In the genomic region with DNA sequence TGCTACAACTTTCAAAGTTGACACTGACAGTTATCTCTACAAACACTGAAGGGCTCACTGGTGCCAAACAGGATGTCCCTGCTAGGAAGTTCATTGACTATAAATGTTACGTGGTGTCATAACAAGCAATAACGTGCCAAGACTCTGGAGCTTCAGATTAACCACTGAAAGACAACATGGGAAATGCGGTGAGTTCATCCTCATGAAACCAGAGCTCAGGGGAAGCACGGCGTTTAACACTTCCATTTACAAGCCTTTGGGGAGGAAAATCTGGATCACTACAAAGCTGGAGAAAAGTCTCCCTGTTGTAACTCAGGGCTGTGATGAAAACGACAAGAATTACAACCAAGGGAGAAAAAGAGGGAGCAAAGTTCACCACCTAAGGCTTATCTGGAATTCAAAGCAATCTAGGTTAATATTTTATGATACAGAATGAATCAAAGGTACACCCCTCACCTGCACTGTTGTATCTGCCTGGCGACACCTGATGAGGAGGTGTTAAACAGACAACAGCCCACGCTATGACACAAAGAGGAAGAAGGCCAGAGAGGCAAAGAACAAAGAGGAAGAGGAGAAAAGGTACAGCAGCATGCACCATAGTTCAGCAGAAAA, we compare ENCODE assay signal across 8 cellular contexts. TPM values are rescaled to one million over a fixed set of nuclear protein-coding genes. Genes with fewer than 3 reads are reported as not detected.
A peak's percentile ranks its signal among the peaks of the same experiment; 100 is the strongest.
DNase-seq lines count a peak whose midpoint lies in the region; ATAC-seq and TF ChIP-seq lines count a peak whose summit lies in the region.

No MANE protein-coding gene starts in this region.

- 0 out of 2 replicates have a peak, but pooled peaks cover 8% of the 10 kb centered on the region for H4K20me1 ChIP-seq in OCI-LY7 (ENCODE audit: insufficient read depth, low read length)

- no peak overlapping the region for H3K4me3 ChIP-seq in OCI-LY7 (ENCODE audit: low read depth, low read length, poor library complexity, severe bottlenecking)

- H3K4me3 Mint-ChIP-seq in nephron progenitor cell: no peak overlapping the region

- H3K27ac Mint-ChIP-seq in nephron progenitor cell: no peak overlapping the region

- H3K9me3 Mint-ChIP-seq in nephron progenitor cell: no peaks in the 10 kb centered on the region

- in situ Hi-C loops in Caki2 (cut with HindIII; ENCODE audit: low pct_unique_long_range_greater_than_20kb, low sequenced_read_pairs): no loop called here

- H3K9me3 ChIP-seq in OCI-LY7 (ENCODE audit: low read length): no peaks in the 10 kb centered on the region

- CTCF ChIA-PET in OCI-LY7 (lab: Charles Lee; ENCODE audit: unreplicated experiment): interaction anchor here (0.5 to 2.5 kb wide), 3 partner anchors 19 to 724 kb away, joined by 3 to 9 read pairs (median 5); no protein-coding TSS in a partner anchor

- no peak overlapping the region for H2AFZ ChIP-seq in OCI-LY7 (ENCODE audit: low read length)

- intact Hi-C loops in OCI-LY7 (cut with micrococcal nuclease; ENCODE audit: unreplicated experiment): loop anchor here (5.0 kb wide), 2 partner anchors 659 to 1089 kb away; no protein-coding TSS in a partner anchor

- no peaks in the 10 kb centered on the region for H3K9me2 ChIP-seq in OCI-LY7 (ENCODE audit: insufficient read depth, low read length)

- BruUV-seq in OCI-LY7 (replicated peaks; lab: Mats Ljungman, UMichigan): no TSS peak

- POLR2A ChIA-PET in OCI-LY7 (lab: Charles Lee): interaction anchor here (0.6 to 1.6 kb wide), 4 partner anchors 13 to 1088 kb away, joined by 3 to 6 read pairs (median 4); no protein-coding TSS in a partner anchor

- peaks cover 37% of the 10 kb centered on the region for H3K4me1 ChIP-seq in OCI-LY7 (ENCODE audit: insufficient read depth, low read length, poor library complexity, severe bottlenecking)

- no peak overlapping the region for H3K27ac ChIP-seq in OCI-LY7 (ENCODE audit: low read depth, low read length, poor library complexity, severe bottlenecking)

- no peaks in the 10 kb centered on the region for H3K27me3 Mint-ChIP-seq in nephron progenitor cell (ENCODE audit: low read depth, poor library complexity)

- TF ChIP-seq CTCF in OCI-LY7 (conservative IDR thresholded peaks at IDR 0.05; ENCODE audit: low read length) (no peak), nephron progenitor cell (IDR thresholded peaks at IDR 0.05) (no peak)

- H3K79me2 ChIP-seq in OCI-LY7 (ENCODE audit: insufficient read depth, low read depth, low read length): no peaks in the 10 kb centered on the region

- ATAC-seq in GM21723 (IDR thresholded peaks at IDR 0.05; ENCODE audit: unreplicated experiment) (peak; percentile 38), GM18858 (IDR thresholded peaks at IDR 0.05; ENCODE audit: unreplicated experiment) (no peak)

- no peak overlapping the region for H3K4me2 ChIP-seq in OCI-LY7 (ENCODE audit: low read length)

- DNase-seq in Caki2 (ENCODE audit: low read depth) (peak; percentile 56), OCI-LY7 (ENCODE audit: low spot score) (peak; percentile 31), germinal center (ENCODE audit: low spot score) (peak; percentile 46), superior temporal gyrus (ENCODE audit: extremely low spot score) (no peak), nephron progenitor cell (no peak), NCI-H2107 treated with DMSO at 0.1 percent for 48 hours (lab: John Stamatoyannopoulos, UW; ENCODE audit: unreplicated experiment) (no peak)

- peaks cover 26% of the 10 kb centered on the region for H3K4me1 Mint-ChIP-seq in nephron progenitor cell

- peaks cover 31% of the 10 kb centered on the region; the same call in 1 of the 2 replicates for H3K36me3 ChIP-seq in OCI-LY7 (ENCODE audit: insufficient read depth, low read length)

- peaks cover under 1% of the 10 kb centered on the region for H3K36me3 Mint-ChIP-seq in nephron progenitor cell (ENCODE audit: low read depth)

RNA-seq across cellular contexts. Expression of a gene that starts 27.0 kb away (rescaled TPM):
- 9.0 and 10.6 TPM in 2 replicates for total RNA-seq in Caki2 (2014; rRNA removed; shearing (Covaris generic); ENCODE audit: low replicate concordance)
- 19.7 and 24.3 TPM in 2 replicates for total RNA-seq in OCI-LY7 (2014; rRNA removed; shearing (Covaris generic))
- total RNA-seq in OCI-LY7 (2022): 34.9 and 35.5 TPM in 2 replicates

Comparison
In these comparisons a context has a peak if more than half of its experiments do, and no peak if none do; other contexts are left out.
1. DNase-seq: peak in Caki2 (single experiment), OCI-LY7 (single experiment) and germinal center (single experiment); none in superior temporal gyrus (single experiment), nephron progenitor cell (single experiment) and NCI-H2107 treated with DMSO at 0.1 percent for 48 hours (single experiment).